ENCODE assay signal across 10 cellular contexts in genomic region chr17:29158515-29159275, GRCh38. TPM values are rescaled to one million over a fixed set of nuclear protein-coding genes. Genes with fewer than 3 reads are reported as not detected.
DNase-seq lines count a peak whose midpoint lies in the region; ATAC-seq, FAIRE-seq and TF ChIP-seq lines count a peak whose summit lies in the region.
"Had no signal": no experiment of that assay in that cellular context is flagged by ENCODE, and none has a peak within 500 bp of the region (broad histone marks: within the 10 kb centered on the region; RNA-seq: fewer than 3 reads in every experiment).

No MANE protein-coding gene starts in this region.

- TF ChIP-seq CTCF in astrocyte (IDR thresholded peaks at IDR 0.05; ENCODE audit: insufficient read depth, low read depth, low read length) (no peak), vagina (IDR thresholded peaks at IDR 0.05) (no peak)

- no peaks in the 10 kb centered on the region for H3K36me3 ChIP-seq in astrocyte (ENCODE audit: insufficient read depth, low read length)
- H3K36me3 ChIP-seq in vagina, result peaks cover 0 to 5% of the 10 kb centered on the region in 2 donors

- H3K4me3 ChIP-seq in astrocyte (ENCODE audit: insufficient read depth, low read depth, low read length) (no peak overlapping the region), vagina (no peak overlapping the region)

- peaks cover 56% of the 10 kb centered on the region for H3K4me1 ChIP-seq in astrocyte (ENCODE audit: insufficient read depth, low read length)
- H3K4me1 ChIP-seq in vagina, result peaks cover 74% of the 10 kb centered on the region

- H3K27me3 Mint-ChIP-seq in activated naive CD4-positive, alpha-beta T cell treated with anti-CD3 and anti-CD28 coated beads, Interleukin-2, amount 10 ng/mL, durations not matched to agents 7 days and 5 days, result no peaks in the 10 kb centered on the region
- H3K27me3 Mint-ChIP-seq in astrocyte (ENCODE audit: low read depth, unreplicated experiment), result no peaks in the 10 kb centered on the region

- H4K20me1 ChIP-seq in astrocyte (ENCODE audit: insufficient read depth, low read length), result peaks cover 63% of the 10 kb centered on the region

- peak; percentile 47 for ATAC-seq in left lobe of liver

- in situ Hi-C loops in KBM-7 (cut with MboI; ENCODE audit: low pct_unique_long_range_greater_than_20kb, low sequenced_read_pairs), result no loop called here

- no peak for TF ChIP-seq POLR2A in vagina (IDR thresholded peaks at IDR 0.05)

- H3K9me3 ChIP-seq in astrocyte (ENCODE audit: insufficient read depth, low read depth, low read length) (no peaks in the 10 kb centered on the region), vagina (no peaks in the 10 kb centered on the region)

- CTCF ChIA-PET in activated naive CD4-positive, alpha-beta T cell treated with anti-CD3 and anti-CD28 coated beads, Interleukin-2, amount 10 ng/mL, durations not matched to agents 7 days and 5 days (lab: Charles Lee), result interaction anchor here (1.5 to 3.2 kb wide), 3 partner anchors 13 to 42 kb away, joined by 4 to 10 read pairs (median 8); partner anchors contain the start of gene MYO18A

- H3K4me2 ChIP-seq in astrocyte (ENCODE audit: low read length), result peak overlapping the region; percentile 75

- H3K27ac Mint-ChIP-seq in activated naive CD4-positive, alpha-beta T cell treated with anti-CD3 and anti-CD28 coated beads, Interleukin-2, amount 10 ng/mL, durations not matched to agents 7 days and 5 days, result peak overlapping the region; percentile 35
- H3K27ac Mint-ChIP-seq in astrocyte (ENCODE audit: unreplicated experiment), result no peak overlapping the region

- DNase-seq in activated naive CD4-positive, alpha-beta T cell treated with anti-CD3 and anti-CD28 coated beads, Interleukin-2, amount 10 ng/mL, durations not matched to agents 7 days and 5 days, result no peak
- DNase-seq in activated naive CD4-positive, alpha-beta T cell treated with anti-CD3 and anti-CD28 coated beads, Interleukin-2, amount 50 U/mL, for 16 hours, result no peak
- DNase-seq in astrocyte (ENCODE audit: low read depth) (peak; percentile 81), left lobe of liver (ENCODE audit: low spot score) (peak; percentile 63), vagina (ENCODE audit: extremely low spot score in 2 of 2) (no peak), KBM-7 (no peak)
- DNase-seq in stimulated activated CD4-positive, alpha-beta T cell treated with anti-CD3 and anti-CD28 coated beads, Interleukin-2, amount 100 ng/mL, for 24 hours, result no peak
- no peak for DNase-seq in NK-92 treated with Interleukin-12 subunit alpha and Interleukin-12 subunit beta, amount 100 ng/mL, for 24 hours (lab: John Stamatoyannopoulos, UW)
- DNase-seq: activated CD4-positive, alpha-beta T cell treated with anti-CD3 and anti-CD28 coated beads for 1 hour; Karpas-422 had no signal

- peaks cover 42% of the 10 kb centered on the region for H3K4me1 Mint-ChIP-seq in activated naive CD4-positive, alpha-beta T cell treated with anti-CD3 and anti-CD28 coated beads, Interleukin-2, amount 10 ng/mL, durations not matched to agents 7 days and 5 days
- H3K4me1 Mint-ChIP-seq in astrocyte (ENCODE audit: low read depth, unreplicated experiment), result peaks cover 51% of the 10 kb centered on the region

- H3K79me2 ChIP-seq in astrocyte (ENCODE audit: insufficient read depth, low read length), result no peaks in the 10 kb centered on the region

- intact Hi-C loops in vagina (cut with DNase I), result no loop called here

- H2AFZ ChIP-seq in astrocyte (ENCODE audit: low read depth, low read length), result no peak overlapping the region

- no peak for FAIRE-seq in astrocyte (lab: Jason Lieb, UNC)

- H3K9ac ChIP-seq in astrocyte (ENCODE audit: low read length), result no peak overlapping the region

- peaks cover 3% of the 10 kb centered on the region for H3K27me3 ChIP-seq in astrocyte (ENCODE audit: insufficient read depth, low read length)
- no peaks in the 10 kb centered on the region for H3K27me3 ChIP-seq in vagina

- no peak overlapping the region for H3K4me3 Mint-ChIP-seq in activated naive CD4-positive, alpha-beta T cell treated with anti-CD3 and anti-CD28 coated beads, Interleukin-2, amount 10 ng/mL, durations not matched to agents 7 days and 5 days
- H3K4me3 Mint-ChIP-seq in astrocyte (ENCODE audit: unreplicated experiment), result no peak overlapping the region

- no peaks in the 10 kb centered on the region for H3K9me3 Mint-ChIP-seq in activated naive CD4-positive, alpha-beta T cell treated with anti-CD3 and anti-CD28 coated beads, Interleukin-2, amount 10 ng/mL, durations not matched to agents 7 days and 5 days
- H3K9me3 Mint-ChIP-seq in astrocyte (ENCODE audit: unreplicated experiment), result no peaks in the 10 kb centered on the region

- no peak overlapping the region for H3K27ac ChIP-seq in astrocyte (ENCODE audit: low read depth, low read length)
- H3K27ac ChIP-seq in vagina, result peak overlapping the region; percentile 42

- no peaks in the 10 kb centered on the region for H3K36me3 Mint-ChIP-seq in activated naive CD4-positive, alpha-beta T cell treated with anti-CD3 and anti-CD28 coated beads, Interleukin-2, amount 10 ng/mL, durations not matched to agents 7 days and 5 days
- peaks cover 13% of the 10 kb centered on the region for H3K36me3 Mint-ChIP-seq in astrocyte (ENCODE audit: low read depth, unreplicated experiment)

RNA-seq across cellular contexts. Expression of gene MYO18A, which starts 21.5 kb away (rescaled TPM):
- total RNA-seq in astrocyte (35.5 and 45.9 TPM in 2 replicates), left lobe of liver (109 TPM), vagina (70.7 TPM)

Comparison
In these comparisons a context has a peak if more than half of its experiments do, and no peak if none do; other contexts are left out.
1. DNase-seq: peak in astrocyte (single experiment) and left lobe of liver (single experiment); none in activated naive CD4-positive, alpha-beta T cell treated with anti-CD3 and anti-CD28 coated beads, Interleukin-2, amount 10 ng/mL, durations not matched to agents 7 days and 5 days (single experiment), activated naive CD4-positive, alpha-beta T cell treated with anti-CD3 and anti-CD28 coated beads, Interleukin-2, amount 50 U/mL, for 16 hours (single experiment), vagina (0 of 2), KBM-7 (single experiment), stimulated activated CD4-positive, alpha-beta T cell treated with anti-CD3 and anti-CD28 coated beads, Interleukin-2, amount 100 ng/mL, for 24 hours (0 of 2) and NK-92 treated with Interleukin-12 subunit alpha and Interleukin-12 subunit beta, amount 100 ng/mL, for 24 hours (single experiment).